In genomic region chr2:127516031-127516430, GRCh38 we compare ENCODE assay signal across 10 cellular contexts. TPM values are rescaled to one million over a fixed set of nuclear protein-coding genes. Genes with fewer than 3 reads are reported as not detected.
DNase-seq lines count a peak whose midpoint lies in the region; ATAC-seq and TF ChIP-seq lines count a peak whose summit lies in the region.
"Had no signal": no experiment of that assay in that cellular context is flagged by ENCODE, and none has a peak within 500 bp of the region (broad histone marks: within the 10 kb centered on the region; RNA-seq: fewer than 3 reads in every experiment).

No MANE protein-coding gene starts in this region.

- 50% methylated on average over 9 of the region's 10 CpGs for WGBS in mammary epithelial cell (ENCODE audit: low coverage, missing lambda C conversion rate)

- H3K9me3 ChIP-seq in HEK293 (ENCODE audit: control insufficient read depth, insufficient read depth, low read depth, low read length), result no peaks in the 10 kb centered on the region
- no peaks in the 10 kb centered on the region for H3K9me3 ChIP-seq in mammary epithelial cell (replicated peaks; ENCODE audit: insufficient read depth, low read length)
- no peaks in the 10 kb centered on the region for H3K9me3 ChIP-seq in A673 (ENCODE audit: low read depth, low read length, poor library complexity, severe bottlenecking)

- H3K36me3 Mint-ChIP-seq in stimulated activated memory B cell treated with anti-CD40 and anti-IgM and Interleukin-4, amounts not matched to agents 10 μg/mL and 1 μg/mL and 100 μg/mL, for 72 hours, result peaks cover 58% of the 10 kb centered on the region

- CTCF ChIA-PET in HEK293 (lab: Yijun Ruan, JAX) (no interaction called here), mammary epithelial cell (lab: Charles Lee; ENCODE audit: low non-redundant PET) (no interaction called here), A673 (lab: Charles Lee) (no interaction called here)

- H3K27me3 ChIP-seq in mammary epithelial cell (ENCODE audit: insufficient read depth, low read length), result no peaks in the 10 kb centered on the region
- no peaks in the 10 kb centered on the region for H3K27me3 ChIP-seq in A673 (replicated peaks; ENCODE audit: insufficient read depth, low read depth, low read length, poor library complexity)

- H3K27me3 Mint-ChIP-seq in stimulated activated memory B cell treated with anti-CD40 and anti-IgM and Interleukin-4, amounts not matched to agents 10 μg/mL and 1 μg/mL and 100 μg/mL, for 72 hours, result no peaks in the 10 kb centered on the region

- peaks cover 24 to 71% of the 10 kb centered on the region in 2 experiments for H3K36me3 ChIP-seq in HEK293 (ENCODE audit: control insufficient read depth in 2 of 2, insufficient read depth in 1 of 2, low read length in 2 of 2)
- peaks cover 11% of the 10 kb centered on the region for H3K36me3 ChIP-seq in mammary epithelial cell (ENCODE audit: insufficient read depth, low read length)
- H3K36me3 ChIP-seq in A673 (ENCODE audit: insufficient read depth, low read length, poor library complexity, severe bottlenecking), result peaks cover 28% of the 10 kb centered on the region

- H3K27ac ChIP-seq in HEK293 (ENCODE audit: extremely low read depth, low read depth, low read length) (no peak overlapping the region), mammary epithelial cell (ENCODE audit: insufficient read depth, low read depth, low read length) (peak overlapping the region; percentile 11), A673 (ENCODE audit: low read depth, low read length, poor library complexity, severe bottlenecking) (no peak overlapping the region)

- peaks cover 96% of the 10 kb centered on the region for H3K79me2 ChIP-seq in mammary epithelial cell (ENCODE audit: insufficient read depth, low read length)

- H3K4me2 ChIP-seq in mammary epithelial cell (ENCODE audit: insufficient read depth, low read depth, low read length), result no peak overlapping the region

- H3K4me3 Mint-ChIP-seq in stimulated activated memory B cell treated with anti-CD40 and anti-IgM and Interleukin-4, amounts not matched to agents 10 μg/mL and 1 μg/mL and 100 μg/mL, for 72 hours, result no peak overlapping the region

- intact Hi-C loops in mammary epithelial cell (cut with micrococcal nuclease), result no loop called here
- intact Hi-C loops in left colon (cut with DNase I, micrococcal nuclease), result no loop called here
- intact Hi-C loops in A673 (cut with micrococcal nuclease; ENCODE audit: unreplicated experiment), result no loop called here

- H4K20me1 ChIP-seq in mammary epithelial cell (ENCODE audit: insufficient read depth, low read length), result peaks cover 2% of the 10 kb centered on the region

- no peak overlapping the region for H3K9ac ChIP-seq in mammary epithelial cell (ENCODE audit: insufficient read depth, low read length)

- H3K4me1 ChIP-seq in HEK293 (ENCODE audit: control insufficient read depth, insufficient read depth, low read length) (0 out of 2 replicates have a peak, but pooled peaks cover 6% of the 10 kb centered on the region), mammary epithelial cell (ENCODE audit: insufficient read depth, low read length) (no peaks in the 10 kb centered on the region), A673 (ENCODE audit: insufficient read depth, low read length, poor library complexity, severe bottlenecking) (peaks cover 18% of the 10 kb centered on the region)

- dilution Hi-C loops in mammary epithelial cell (cut with HindIII; ENCODE audit: low sequenced_read_pairs), result no loop called here

- POLR2A ChIA-PET in HEK293 (lab: Yijun Ruan, JAX), result no interaction called here
- POLR2A ChIA-PET in A673 (lab: Charles Lee; ENCODE audit: low non-redundant PET), result no interaction called here

- DNase-seq in mammary epithelial cell (peak; percentile 64), left colon (peak; percentile 56 to 65), SHP77 (lab: John Stamatoyannopoulos, UW) (no peak), SW480 (ENCODE audit: low spot score) (no peak), A673 (ENCODE audit: low spot score) (no peak)
- DNase-seq: NCI-H1694 had no signal

- no peak for TF ChIP-seq CTCF in HEK293 (tag by site-specific recombination; IDR thresholded peaks at IDR 0.05)
- no peak for TF ChIP-seq CTCF in mammary epithelial cell (conservative IDR thresholded peaks at IDR 0.05 in 1 of 2, IDR thresholded peaks at IDR 0.05 in 1 of 2; ENCODE audit: extremely low read depth in 1 of 2, insufficient read depth in 1 of 2, low read depth in 1 of 2, low read length in 2 of 2)
- no peak for TF ChIP-seq CTCF in A673 (conservative IDR thresholded peaks at IDR 0.05; ENCODE audit: low read depth, low read length)

- H3K27ac Mint-ChIP-seq in stimulated activated memory B cell treated with anti-CD40 and anti-IgM and Interleukin-4, amounts not matched to agents 10 μg/mL and 1 μg/mL and 100 μg/mL, for 72 hours, result peak overlapping the region; percentile 36

- ATAC-seq in left colon (peak; percentile 17), HG02610 (IDR thresholded peaks at IDR 0.05; ENCODE audit: unreplicated experiment) (no peak)
- no peak for ATAC-seq in stimulated activated memory B cell treated with anti-CD40 and anti-IgM and Interleukin-4, amounts not matched to agents 10 μg/mL and 1 μg/mL and 100 μg/mL, for 72 hours

- no peak overlapping the region for H2AFZ ChIP-seq in mammary epithelial cell (ENCODE audit: low read depth, low read length)

- H3K4me3 ChIP-seq in HEK293 (ENCODE audit: low read depth, low read length) (no peak overlapping the region), mammary epithelial cell (replicated peaks in 1 of 3; ENCODE audit: insufficient read depth in 1 of 3, low read depth in 2 of 3, low read length in 3 of 3) (no peak overlapping the region), A673 (ENCODE audit: low read depth, low read length, poor library complexity, severe bottlenecking) (no peak overlapping the region)

- H3K4me1 Mint-ChIP-seq in stimulated activated memory B cell treated with anti-CD40 and anti-IgM and Interleukin-4, amounts not matched to agents 10 μg/mL and 1 μg/mL and 100 μg/mL, for 72 hours, result peaks cover 58% of the 10 kb centered on the region

- in situ Hi-C loops in mammary epithelial cell (cut with MboI; ENCODE audit: low sequenced_read_pairs in 2 of 2), result no loop called here

- H3K9me3 Mint-ChIP-seq in stimulated activated memory B cell treated with anti-CD40 and anti-IgM and Interleukin-4, amounts not matched to agents 10 μg/mL and 1 μg/mL and 100 μg/mL, for 72 hours, result no peaks in the 10 kb centered on the region

- BruUV-seq in mammary epithelial cell (replicated peaks; lab: Mats Ljungman, UMichigan) (no TSS peak), A673 (replicated peaks; lab: Mats Ljungman, UMichigan) (no TSS peak)

TF ChIP-seq in HEK293, 187 proteins besides CTCF, POLR2A, EP300 and RAD21:
- peak; percentile 32; the same call in 1 of the 2 replicates for TF ChIP-seq PRDM10 (tag by site-specific recombination; IDR thresholded peaks at IDR 0.05)
- no peak for TF ChIP-seq ZNF585B (tag by site-specific recombination; IDR thresholded peaks at IDR 0.05)

RNA-seq across cellular contexts. Expression of gene IWS1, which starts 10.3 kb away (rescaled TPM):
- total RNA-seq in mammary epithelial cell (10 to 100 TPM; 24.7 to 52.5 TPM), left colon (10 to 100 TPM; 32.9 to 39.5 TPM), A673 (2021) (66.0 and 67.2 TPM in 2 replicates)
- 30.9 TPM for polyA plus RNA-seq in mammary epithelial cell
- 74.0 TPM for polyA minus RNA-seq in mammary epithelial cell

RNA-seq across cellular contexts. Expression of gene MYO7B, which starts 19.5 kb away (rescaled TPM):
- total RNA-seq in mammary epithelial cell, result not detected
- not detected for polyA plus RNA-seq in mammary epithelial cell
- polyA minus RNA-seq in mammary epithelial cell, result not detected
- total RNA-seq in left colon, result 100 to 1,000 TPM; 244 to 262 TPM
- 0.24 TPM in 1 of 2 replicates, not detected in the other for total RNA-seq in A673 (2021)
- total RNA-seq: G401 had no signal

Comparison
In these comparisons a context has a peak if more than half of its experiments do, and no peak if none do; other contexts are left out.
1. DNase-seq: peak in mammary epithelial cell (single experiment) and left colon (2 of 2); none in SHP77 (0 of 2), SW480 (single experiment) and A673 (single experiment).
2. RNA of gene MYO7B, which starts 19.5 kb away (total RNA-seq): 244 to 262 TPM in left colon; 0.24 TPM in A673 and not detected in mammary epithelial cell; every median in the first group is over 100 times any median in the second.